8 cellular contexts compared by ENCODE assay signal in genomic region chr9:87973791-87974292, GRCh38. TPM values are rescaled to one million over a fixed set of nuclear protein-coding genes. Genes with fewer than 3 reads are reported as not detected.
A peak's percentile ranks its signal among the peaks of the same experiment; 100 is the strongest.
DNase-seq lines count a peak whose midpoint lies in the region; ATAC-seq and TF ChIP-seq lines count a peak whose summit lies in the region.

No MANE protein-coding gene starts in this region.

- H3K9me3 Mint-ChIP-seq in natural killer cell = no peaks in the 10 kb centered on the region

- WGBS in lower leg skin, 2 donors = 25 to 27% methylated on average over 18 of the region's 18 CpGs

- H3K36me3 ChIP-seq in BJ (ENCODE audit: control insufficient read depth, insufficient read depth, low read length) (peaks cover 2% of the 10 kb centered on the region; the same call in 1 of the 2 replicates), duodenal mucosa (ENCODE audit: control insufficient read depth in 1 of 2, insufficient read depth in 2 of 2, low read length in 2 of 2) (peaks cover 12 to 21% of the 10 kb centered on the region in 2 donors)

- H3K4me3 Mint-ChIP-seq in natural killer cell = peak overlapping the region; percentile 86

- H3K4me1 ChIP-seq in duodenal mucosa (ENCODE audit: control insufficient read depth in 1 of 2, insufficient read depth in 2 of 2, low read length in 2 of 2) = peaks cover 7 to 11% of the 10 kb centered on the region in 2 donors

- intact Hi-C loops in natural killer cell (cut with micrococcal nuclease) = no loop called here
- intact Hi-C loops in lower leg skin (cut with DNase I; ENCODE audit: low total_unique reads) = no loop called here

- TF ChIP-seq POLR2A in lower leg skin (IDR thresholded peaks at IDR 0.05) = no peak

- no peaks in the 10 kb centered on the region for H3K27me3 Mint-ChIP-seq in natural killer cell (ENCODE audit: low read depth in 2 of 2)

- H3K9ac ChIP-seq in duodenal mucosa (ENCODE audit: low read depth in 1 of 2, low read length in 2 of 2) = peak overlapping the region; percentile 36 to 60

- H3K27ac Mint-ChIP-seq in natural killer cell = peak overlapping the region; percentile 86 to 97

- CTCF ChIA-PET in BJ (lab: Yijun Ruan, JAX) = interaction anchor here (0.8 to 1.2 kb wide), 3 partner anchors 15 to 886 kb away, joined by 3 to 4 read pairs (median 4); no protein-coding TSS in a partner anchor

- no peak overlapping the region for H3K27ac ChIP-seq in duodenal mucosa (ENCODE audit: low read depth, low read length)

- H3K4me3 ChIP-seq in BJ (ENCODE audit: low read depth, low read length) = peak overlapping the region; percentile 67
- H3K4me3 ChIP-seq in LNCaP clone FGC (ENCODE audit: low read depth, low read length) = peak overlapping the region; percentile 83
- H3K4me3 ChIP-seq in duodenal mucosa (ENCODE audit: low read depth in 1 of 2, low read length in 2 of 2) = peak overlapping the region; percentile 72 to 91
- no peak overlapping the region for H3K4me3 ChIP-seq in lower leg skin (ENCODE audit: low read depth, poor library complexity, severe bottlenecking)

- H3K9me3 ChIP-seq in duodenal mucosa (ENCODE audit: control insufficient read depth in 1 of 2, low read length in 2 of 2) = no peaks in the 10 kb centered on the region

- no peaks in the 10 kb centered on the region for H3K36me3 Mint-ChIP-seq in natural killer cell

- POLR2A ChIA-PET in BJ (lab: Charles Lee) = interaction anchor here (0.6 kb wide), 1 partner anchor 262 kb away, joined by 6 read pairs; no protein-coding TSS in a partner anchor

- peaks cover 15 to 17% of the 10 kb centered on the region in 2 donors for H3K4me1 Mint-ChIP-seq in natural killer cell

- TF ChIP-seq CTCF in BJ (IDR thresholded peaks at IDR 0.05; ENCODE audit: insufficient read depth, low read depth, low read length) (no peak), LNCaP clone FGC (IDR thresholded peaks at IDR 0.05; ENCODE audit: control insufficient read depth, extremely low read depth, insufficient read depth) (no peak), natural killer cell (IDR thresholded peaks at IDR 0.05) (no peak), GM20000 (IDR thresholded peaks at IDR 0.05; ENCODE audit: extremely low read depth, missing control alignments) (no peak), lower leg skin (IDR thresholded peaks at IDR 0.05) (no peak)

- H3K27me3 ChIP-seq in BJ (ENCODE audit: control insufficient read depth, insufficient read depth, low read length) (no peaks in the 10 kb centered on the region), duodenal mucosa (ENCODE audit: control insufficient read depth in 1 of 2, insufficient read depth in 2 of 2, low read length in 2 of 2) (no peaks in the 10 kb centered on the region)

- ATAC-seq in natural killer cell = no peak

- DNase-seq in BJ (ENCODE audit: low read depth) = no peak
- no peak for DNase-seq in LNCaP clone FGC (ENCODE audit: low read depth)
- no peak for DNase-seq in natural killer cell
- no peak for DNase-seq in GM20000 (ENCODE audit: low spot score)
- DNase-seq in lower leg skin (ENCODE audit: low spot score in 2 of 2) = no peak
- no peak for DNase-seq in NK-92 (lab: John Stamatoyannopoulos, UW; ENCODE audit: unreplicated experiment)
- DNase-seq in COR-L47 (lab: John Stamatoyannopoulos, UW) = no peak

RNA-seq across cellular contexts. Expression of gene CDK20, which starts 0.5 kb away (rescaled TPM):
- polyA plus RNA-seq in BJ (2011; rRNA removed) = 9.4 and 15.1 TPM in 2 replicates
- 5.1 and 7.8 TPM in 2 replicates for polyA minus RNA-seq in BJ (2011; rRNA and poly(A)+ RNA removed)
- total RNA-seq in natural killer cell = 1 to 10 TPM; 2.2 to 5.2 (median 3.7) TPM
- total RNA-seq in lower leg skin = 1 to 10 TPM; 4.1 to 8.8 (median 6.3) TPM

RNA-seq across cellular contexts. Expression of gene SPATA31C1, which starts 56.1 kb away (rescaled TPM):
- polyA plus RNA-seq in BJ (2011; rRNA removed) = not detected in 2 replicates
- polyA minus RNA-seq in BJ (2011; rRNA and poly(A)+ RNA removed) = not detected in 2 replicates
- total RNA-seq in natural killer cell = not detected
- total RNA-seq in lower leg skin = not detected
